ENCODE assay signal across 1 cellular context in the genomic region with DNA sequence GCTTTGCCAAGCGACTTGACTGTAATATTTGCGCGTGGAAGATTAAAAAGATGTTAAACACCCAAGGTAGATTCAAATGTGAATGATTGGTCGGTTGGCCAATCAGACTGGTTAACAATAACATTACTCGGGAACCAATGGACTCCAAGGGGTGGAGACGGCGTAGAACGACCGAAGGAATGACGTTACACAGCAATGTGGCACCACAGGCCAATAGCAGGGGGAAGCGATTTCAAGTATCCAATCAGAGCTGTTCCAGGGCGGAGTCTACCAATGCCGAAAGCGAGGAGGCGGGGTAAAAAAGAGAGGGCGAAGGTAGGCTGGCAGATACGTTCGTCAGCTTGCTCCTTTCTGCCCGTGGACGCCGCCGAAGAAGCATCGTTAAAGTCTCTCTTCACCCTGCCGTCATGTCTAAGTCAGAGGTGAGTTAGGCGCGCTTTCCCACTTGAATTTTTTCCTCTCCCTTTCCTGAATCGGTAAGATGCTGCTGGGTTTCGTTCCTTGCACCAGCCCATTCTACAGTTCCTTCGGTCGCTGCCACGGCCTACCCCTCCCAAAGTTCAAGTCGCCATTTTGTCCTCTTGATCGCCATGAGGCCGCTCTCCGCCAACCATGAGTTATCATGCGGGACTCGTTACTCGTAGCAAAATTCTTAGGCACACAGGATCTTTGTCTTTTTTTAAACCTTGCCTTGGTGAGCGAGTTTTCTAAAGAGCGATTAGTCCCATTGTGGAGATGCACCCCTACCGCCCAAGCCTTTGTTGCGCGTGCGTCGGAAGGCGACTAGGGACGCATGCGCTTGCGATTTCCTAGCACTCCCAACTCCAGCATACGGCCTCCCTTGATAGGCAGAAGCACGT.
TF ChIP-seq lines count a peak whose summit lies in the region.

A gene (plus strand): TSS at position 326 of the 860 bp plus-strand sequence. CDS start 82 bp downstream, at position 408.

TF ChIP-seq in WTC11, 78 proteins besides CTCF, POLR2A, EP300 and RAD21 (continued from another document):
- TF ChIP-seq, protein P1, sequence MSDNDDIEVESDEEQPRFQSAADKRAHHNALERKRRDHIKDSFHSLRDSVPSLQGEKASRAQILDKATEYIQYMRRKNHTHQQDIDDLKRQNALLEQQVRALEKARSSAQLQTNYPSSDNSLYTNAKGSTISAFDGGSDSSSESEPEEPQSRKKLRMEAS (CRISPR knock-in tag; IDR thresholded peaks at IDR 0.05), result peak; percentile 82
- TF ChIP-seq JUN (CRISPR knock-in tag; IDR thresholded peaks at IDR 0.05) (0 out of 2 replicates have a peak, but pooled peaks have one; percentile 47), CREM (CRISPR knock-in tag; IDR thresholded peaks at IDR 0.05) (peak; percentile 67), SMAD4 (CRISPR knock-in tag; IDR thresholded peaks at IDR 0.05) (0 out of 2 replicates have a peak, but pooled peaks have one; percentile 27), TEAD1 (CRISPR knock-in tag; IDR thresholded peaks at IDR 0.05) (peak; percentile 65), ZNF232 (CRISPR knock-in tag; IDR thresholded peaks at IDR 0.05) (0 out of 2 replicates have a peak, but pooled peaks have one; percentile 71)
